1 cellular context compared by ENCODE assay signal in genomic region chr20:45336530-45337366, GRCh38.
A peak's percentile ranks its signal among the peaks of the same experiment; 100 is the strongest.
TF ChIP-seq lines count a peak whose summit lies in the region.

No MANE protein-coding gene starts in this region.

TF ChIP-seq in HepG2, 621 proteins besides CTCF, POLR2A, EP300 and RAD21 (continued from another document and continues in another):
- no peak for TF ChIP-seq ZNF646 (CRISPR knock-in tag; IDR thresholded peaks at IDR 0.05)
- no peak for TF ChIP-seq MLLT10 (CRISPR knock-in tag; IDR thresholded peaks at IDR 0.05)
- no peak for TF ChIP-seq ZFP82 (CRISPR knock-in tag; IDR thresholded peaks at IDR 0.05; ENCODE audit: borderline replicate concordance)
- peak; percentile 73; the same call in 1 of the 2 replicates for TF ChIP-seq ZNF788 (CRISPR knock-in tag; IDR thresholded peaks at IDR 0.05; ENCODE audit: borderline replicate concordance)
- TF ChIP-seq ELF3 (CRISPR knock-in tag; IDR thresholded peaks at IDR 0.05): no peak; the same call in 1 of the 2 replicates
- peak; percentile 74; the same call in 1 of the 2 replicates for TF ChIP-seq ZNF572 (CRISPR knock-in tag; IDR thresholded peaks at IDR 0.05)
- TF ChIP-seq ZNF10 (CRISPR knock-in tag; IDR thresholded peaks at IDR 0.05; ENCODE audit: borderline replicate concordance, low read depth): no peak
- TF ChIP-seq FOXK1 (CRISPR knock-in tag; IDR thresholded peaks at IDR 0.05; ENCODE audit: borderline replicate concordance, low read depth): no peak
- TF ChIP-seq, protein P1, sequence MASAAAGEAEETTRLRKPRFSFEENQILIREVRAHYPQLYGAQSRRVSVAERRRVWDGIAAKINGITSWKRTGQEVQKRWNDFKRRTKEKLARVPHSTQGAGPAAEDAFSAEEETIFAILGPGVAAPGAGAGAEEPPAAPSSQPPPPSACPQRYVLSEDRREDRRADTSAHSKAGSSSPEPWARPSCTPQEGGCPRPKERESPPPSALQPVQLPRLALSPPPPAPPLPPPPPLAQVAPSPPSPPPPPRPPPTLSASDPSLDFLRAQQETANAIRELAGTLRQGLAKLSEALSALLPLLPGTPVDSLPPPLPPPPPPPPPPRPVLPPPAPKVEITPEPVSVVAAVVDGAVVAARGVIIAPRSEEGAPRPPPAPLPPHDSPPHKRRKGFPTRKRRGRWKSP (CRISPR knock-in tag; IDR thresholded peaks at IDR 0.05): no peak; the same call in 1 of the 2 replicates
- 0 out of 2 replicates have a peak, but pooled peaks have one; percentile 65 for TF ChIP-seq NCOA5 (CRISPR knock-in tag; IDR thresholded peaks at IDR 0.05)
- TF ChIP-seq HNF4G (IDR thresholded peaks at IDR 0.05; ENCODE audit: borderline replicate concordance, low read depth, low read length): peak; percentile 76
- TF ChIP-seq HNF4G (CRISPR knock-in tag; IDR thresholded peaks at IDR 0.05; ENCODE audit: borderline replicate concordance, low read depth): no peak
- TF ChIP-seq ZNF850 (CRISPR knock-in tag; conservative IDR thresholded peaks at IDR 0.05): no peak
- no peak for TF ChIP-seq ZNF33A (CRISPR knock-in tag; IDR thresholded peaks at IDR 0.05; ENCODE audit: borderline replicate concordance)
- TF ChIP-seq HNF4A (CRISPR knock-in tag; IDR thresholded peaks at IDR 0.05): peak; percentile 80
- no peak for TF ChIP-seq MAZ (IDR thresholded peaks at IDR 0.05; ENCODE audit: borderline replicate concordance, low read depth, low read length)
- TF ChIP-seq MAZ (CRISPR knock-in tag; IDR thresholded peaks at IDR 0.05; ENCODE audit: low read depth): peak; percentile 79
- TF ChIP-seq GFI1 (CRISPR knock-in tag; IDR thresholded peaks at IDR 0.05; ENCODE audit: borderline replicate concordance): peak; percentile 55; the same call in 1 of the 2 replicates
- no peak for TF ChIP-seq HNF1A (IDR thresholded peaks at IDR 0.05; ENCODE audit: low read depth)
- 0 out of 2 replicates have a peak, but pooled peaks have one; percentile 5 for TF ChIP-seq HNF1A (CRISPR knock-in tag; IDR thresholded peaks at IDR 0.05; ENCODE audit: borderline replicate concordance)
- no peak for TF ChIP-seq ZNF235 (CRISPR knock-in tag; IDR thresholded peaks at IDR 0.05; ENCODE audit: borderline replicate concordance)
- TF ChIP-seq CBX2 (IDR thresholded peaks at IDR 0.05; ENCODE audit: low read depth, low read length): no peak
- TF ChIP-seq CBX2 (CRISPR knock-in tag; IDR thresholded peaks at IDR 0.05; ENCODE audit: low read depth): no peak
- TF ChIP-seq CBX5 (CRISPR knock-in tag; IDR thresholded peaks at IDR 0.05; ENCODE audit: borderline replicate concordance): peak; percentile 45; the same call in 1 of the 2 replicates
- no peak for TF ChIP-seq ZNF501 (CRISPR knock-in tag; IDR thresholded peaks at IDR 0.05)
- TF ChIP-seq, protein P2, sequence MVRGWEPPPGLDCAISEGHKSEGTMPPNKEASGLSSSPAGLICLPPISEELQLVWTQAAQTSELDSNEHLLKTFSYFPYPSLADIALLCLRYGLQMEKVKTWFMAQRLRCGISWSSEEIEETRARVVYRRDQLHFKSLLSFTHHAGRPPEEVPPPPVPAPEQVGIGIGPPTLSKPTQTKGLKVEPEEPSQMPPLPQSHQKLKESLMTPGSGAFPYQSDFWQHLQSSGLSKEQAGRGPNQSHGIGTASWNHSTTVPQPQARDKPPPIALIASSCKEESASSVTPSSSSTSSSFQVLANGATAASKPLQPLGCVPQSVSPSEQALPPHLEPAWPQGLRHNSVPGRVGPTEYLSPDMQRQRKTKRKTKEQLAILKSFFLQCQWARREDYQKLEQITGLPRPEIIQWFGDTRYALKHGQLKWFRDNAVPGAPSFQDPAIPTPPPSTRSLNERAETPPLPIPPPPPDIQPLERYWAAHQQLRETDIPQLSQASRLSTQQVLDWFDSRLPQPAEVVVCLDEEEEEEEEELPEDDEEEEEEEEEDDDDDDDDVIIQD (CRISPR knock-in tag; IDR thresholded peaks at IDR 0.05; ENCODE audit: low read depth): 0 out of 2 replicates have a peak, but pooled peaks have one; percentile 40
- TF ChIP-seq ZNF558 (CRISPR knock-in tag; IDR thresholded peaks at IDR 0.05; ENCODE audit: borderline replicate concordance): no peak
- no peak for TF ChIP-seq ZNF589 (CRISPR knock-in tag; conservative IDR thresholded peaks at IDR 0.05)
- no peak for TF ChIP-seq ZNF83 (CRISPR knock-in tag; IDR thresholded peaks at IDR 0.05; ENCODE audit: borderline replicate concordance)
- TF ChIP-seq, protein P3, sequence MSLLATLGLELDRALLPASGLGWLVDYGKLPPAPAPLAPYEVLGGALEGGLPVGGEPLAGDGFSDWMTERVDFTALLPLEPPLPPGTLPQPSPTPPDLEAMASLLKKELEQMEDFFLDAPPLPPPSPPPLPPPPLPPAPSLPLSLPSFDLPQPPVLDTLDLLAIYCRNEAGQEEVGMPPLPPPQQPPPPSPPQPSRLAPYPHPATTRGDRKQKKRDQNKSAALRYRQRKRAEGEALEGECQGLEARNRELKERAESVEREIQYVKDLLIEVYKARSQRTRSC (CRISPR knock-in tag; IDR thresholded peaks at IDR 0.05; ENCODE audit: low read depth): no peak
- 0 out of 2 replicates have a peak, but pooled peaks have one; percentile 38 for TF ChIP-seq ZNF768 (CRISPR knock-in tag; IDR thresholded peaks at IDR 0.05)
- TF ChIP-seq PHF21A (CRISPR knock-in tag; IDR thresholded peaks at IDR 0.05): peak; percentile 63
- no peak for TF ChIP-seq ZNF430 (CRISPR knock-in tag; IDR thresholded peaks at IDR 0.05)
- TF ChIP-seq ZNF564 (CRISPR knock-in tag; IDR thresholded peaks at IDR 0.05): 0 out of 2 replicates have a peak, but pooled peaks have one; percentile 52
- TF ChIP-seq MIXL1 (CRISPR knock-in tag; IDR thresholded peaks at IDR 0.05): peak; percentile 73; the same call in 1 of the 2 replicates
- TF ChIP-seq ZNF33B (CRISPR knock-in tag; IDR thresholded peaks at IDR 0.05): 0 out of 2 replicates have a peak, but pooled peaks have one; percentile 41
- TF ChIP-seq SOX6 (IDR thresholded peaks at IDR 0.05): no peak
- peak; percentile 50; the same call in 1 of the 2 replicates for TF ChIP-seq SOX6 (CRISPR knock-in tag; IDR thresholded peaks at IDR 0.05)
- TF ChIP-seq ZNF782 (CRISPR knock-in tag; IDR thresholded peaks at IDR 0.05; ENCODE audit: borderline replicate concordance): no peak
- peak; percentile 21 for TF ChIP-seq SMC3 (IDR thresholded peaks at IDR 0.05; ENCODE audit: low read length)
- TF ChIP-seq ZNF678 (CRISPR knock-in tag; IDR thresholded peaks at IDR 0.05): no peak
- peak; percentile 60; the same call in 1 of the 2 replicates for TF ChIP-seq ZNF281 (CRISPR knock-in tag; IDR thresholded peaks at IDR 0.05; ENCODE audit: borderline replicate concordance)
- peak; percentile 53; the same call in 1 of the 2 replicates for TF ChIP-seq AHR (CRISPR knock-in tag; IDR thresholded peaks at IDR 0.05)
- peak; percentile 12; the same call in 1 of the 2 replicates for TF ChIP-seq ZNF792 (CRISPR knock-in tag; IDR thresholded peaks at IDR 0.05)
- no peak for TF ChIP-seq ZNF124 (CRISPR knock-in tag; IDR thresholded peaks at IDR 0.05)
- no peak for TF ChIP-seq ARNT (IDR thresholded peaks at IDR 0.05)
- 0 out of 2 replicates have a peak, but pooled peaks have one; percentile 6 for TF ChIP-seq KAT8 (CRISPR knock-in tag; IDR thresholded peaks at IDR 0.05)
- TF ChIP-seq RFXAP (CRISPR knock-in tag; IDR thresholded peaks at IDR 0.05; ENCODE audit: borderline replicate concordance): peak; percentile 70; the same call in 1 of the 2 replicates
- peak; percentile 13; the same call in 1 of the 2 replicates for TF ChIP-seq ZFX (CRISPR knock-in tag; IDR thresholded peaks at IDR 0.05; ENCODE audit: low read depth)
- TF ChIP-seq ATM (IDR thresholded peaks at IDR 0.05; ENCODE audit: borderline replicate concordance): no peak
- no peak; the same call in 1 of the 2 replicates for TF ChIP-seq MEF2D (CRISPR knock-in tag; IDR thresholded peaks at IDR 0.05)
- 0 out of 2 replicates have a peak, but pooled peaks have one; percentile 12 for TF ChIP-seq ZNF263 (CRISPR knock-in tag; IDR thresholded peaks at IDR 0.05)
- TF ChIP-seq KLF12 (CRISPR knock-in tag; IDR thresholded peaks at IDR 0.05; ENCODE audit: borderline replicate concordance): peak; percentile 29; the same call in 1 of the 2 replicates
- TF ChIP-seq NFIC (IDR thresholded peaks at IDR 0.05; ENCODE audit: low read length): peak; percentile 23; the same call in 1 of the 2 replicates
- TF ChIP-seq RXRB (CRISPR knock-in tag; IDR thresholded peaks at IDR 0.05; ENCODE audit: borderline replicate concordance): peak; percentile 54; the same call in 1 of the 2 replicates
